Comparison of ENCODE assay signal across 17 cellular contexts in the genomic region with DNA sequence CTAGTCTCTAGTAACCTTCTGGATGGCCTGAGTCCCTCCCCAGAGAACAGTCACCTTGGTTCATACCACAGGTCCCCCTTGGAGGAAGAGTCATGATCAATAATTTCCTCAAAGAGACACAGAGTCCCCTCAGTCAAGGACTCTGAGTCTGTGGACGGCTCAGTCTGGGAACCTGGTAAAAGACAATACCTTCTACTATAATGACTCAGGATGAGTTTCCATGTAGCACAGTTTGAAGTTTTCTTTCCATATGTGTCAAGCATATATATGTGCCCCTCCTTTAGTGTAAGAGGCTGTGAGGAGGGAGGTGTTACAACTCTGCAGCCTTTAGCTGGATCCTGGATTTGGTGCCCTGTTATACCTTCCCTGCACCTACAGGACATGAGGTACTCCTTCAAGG. TPM values are rescaled to one million over a fixed set of nuclear protein-coding genes. Genes with fewer than 3 reads are reported as not detected.
DNase-seq lines count a peak whose midpoint lies in the region; ATAC-seq and TF ChIP-seq lines count a peak whose summit lies in the region.
"Had no signal": no experiment of that assay in that cellular context is flagged by ENCODE, and none has a peak within 500 bp of the region (broad histone marks: within the 10 kb centered on the region; RNA-seq: fewer than 3 reads in every experiment).

No MANE protein-coding gene starts in this region.

- no peak overlapping the region for H3K27ac Mint-ChIP-seq in activated CD8-positive, alpha-beta T cell treated with anti-CD3 and anti-CD28 coated beads for 36 hours
- no peak overlapping the region for H3K27ac Mint-ChIP-seq in activated CD8-positive, alpha-beta T cell treated with anti-CD3 and anti-CD28 coated beads, Interleukin-2, amount 10 ng/mL, durations not matched to agents 7 days and 5 days
- no peak overlapping the region for H3K27ac Mint-ChIP-seq in stimulated activated naive CD8-positive, alpha-beta T cell treated with anti-CD3 and anti-CD28 coated beads, Interleukin-15, amount 100 ng/mL, for 72 hours
- H3K27ac Mint-ChIP-seq: CD14-positive monocyte; CD4-positive, alpha-beta memory T cell; H9 had no signal

- POLR2A ChIA-PET in activated CD8-positive, alpha-beta T cell treated with anti-CD3 and anti-CD28 coated beads for 36 hours (lab: Charles Lee), result no interaction called here
- POLR2A ChIA-PET in activated CD8-positive, alpha-beta T cell treated with anti-CD3 and anti-CD28 coated beads, Interleukin-2, amount 10 ng/mL, durations not matched to agents 7 days and 5 days (lab: Charles Lee), result no interaction called here

- H3K36me3 ChIP-seq in spleen, result no peaks in the 10 kb centered on the region
- H3K36me3 ChIP-seq: BLaER1 had no signal

- DNase-seq in activated CD8-positive, alpha-beta T cell treated with anti-CD3 and anti-CD28 coated beads for 36 hours, result no peak
- DNase-seq in activated CD8-positive, alpha-beta T cell treated with anti-CD3 and anti-CD28 coated beads, Interleukin-2, amount 10 ng/mL, durations not matched to agents 7 days and 5 days, result no peak
- DNase-seq in stimulated activated naive CD8-positive, alpha-beta T cell treated with anti-CD3 and anti-CD28 coated beads, Interleukin-15, Interleukin-2, amounts not matched to agents 100 U/mL and 50 U/mL, for 24 hours, result no peak
- DNase-seq in stimulated activated naive CD8-positive, alpha-beta T cell treated with anti-CD3 and anti-CD28 coated beads, Interleukin-15, amount 100 ng/mL, for 72 hours, result no peak
- no peak for DNase-seq in foreskin keratinocyte
- DNase-seq in spleen, result no peak
- DNase-seq: 8988T; CD4-positive, alpha-beta memory T cell; DMS153; DMS79; GF-D8; H9 had no signal

- no peaks in the 10 kb centered on the region for H3K9me3 Mint-ChIP-seq in activated CD8-positive, alpha-beta T cell treated with anti-CD3 and anti-CD28 coated beads for 36 hours
- H3K9me3 Mint-ChIP-seq in activated CD8-positive, alpha-beta T cell treated with anti-CD3 and anti-CD28 coated beads, Interleukin-2, amount 10 ng/mL, durations not matched to agents 7 days and 5 days (ENCODE audit: insufficient read depth), result no peaks in the 10 kb centered on the region
- H3K9me3 Mint-ChIP-seq in stimulated activated naive CD8-positive, alpha-beta T cell treated with anti-CD3 and anti-CD28 coated beads, Interleukin-15, amount 100 ng/mL, for 72 hours, result no peaks in the 10 kb centered on the region
- H3K9me3 Mint-ChIP-seq: CD14-positive monocyte, H9 had no signal

- no peaks in the 10 kb centered on the region for H3K36me3 Mint-ChIP-seq in activated CD8-positive, alpha-beta T cell treated with anti-CD3 and anti-CD28 coated beads for 36 hours (ENCODE audit: low read depth)
- no peaks in the 10 kb centered on the region for H3K36me3 Mint-ChIP-seq in activated CD8-positive, alpha-beta T cell treated with anti-CD3 and anti-CD28 coated beads, Interleukin-2, amount 10 ng/mL, durations not matched to agents 7 days and 5 days (ENCODE audit: low read depth)
- H3K36me3 Mint-ChIP-seq: CD14-positive monocyte; CD4-positive, alpha-beta memory T cell had no signal

- H3K4me1 Mint-ChIP-seq in activated CD8-positive, alpha-beta T cell treated with anti-CD3 and anti-CD28 coated beads for 36 hours (ENCODE audit: low read depth), result no peaks in the 10 kb centered on the region
- H3K4me1 Mint-ChIP-seq in activated CD8-positive, alpha-beta T cell treated with anti-CD3 and anti-CD28 coated beads, Interleukin-2, amount 10 ng/mL, durations not matched to agents 7 days and 5 days (ENCODE audit: low read depth), result no peaks in the 10 kb centered on the region
- H3K4me1 Mint-ChIP-seq in stimulated activated naive CD8-positive, alpha-beta T cell treated with anti-CD3 and anti-CD28 coated beads, Interleukin-15, amount 100 ng/mL, for 72 hours, result no peaks in the 10 kb centered on the region
- H3K4me1 Mint-ChIP-seq: CD14-positive monocyte; CD4-positive, alpha-beta memory T cell had no signal

- peaks cover 6% of the 10 kb centered on the region for H3K27me3 Mint-ChIP-seq in activated CD8-positive, alpha-beta T cell treated with anti-CD3 and anti-CD28 coated beads for 36 hours
- H3K27me3 Mint-ChIP-seq in activated CD8-positive, alpha-beta T cell treated with anti-CD3 and anti-CD28 coated beads, Interleukin-2, amount 10 ng/mL, durations not matched to agents 7 days and 5 days (ENCODE audit: low read depth), result peaks cover 14% of the 10 kb centered on the region
- H3K27me3 Mint-ChIP-seq in stimulated activated naive CD8-positive, alpha-beta T cell treated with anti-CD3 and anti-CD28 coated beads, Interleukin-15, amount 100 ng/mL, for 72 hours, result peaks cover 12% of the 10 kb centered on the region

- 45 to 100% (median 86%) methylated on average over 1 of the region's 1 CpG for WGBS in spleen, 5 donors

- CTCF ChIA-PET in activated CD8-positive, alpha-beta T cell treated with anti-CD3 and anti-CD28 coated beads for 36 hours (lab: Charles Lee), result interaction anchor here (17.5 kb wide), 1 partner anchor 73 kb away, joined by 238 read pairs; no protein-coding TSS in a partner anchor
- CTCF ChIA-PET in activated CD8-positive, alpha-beta T cell treated with anti-CD3 and anti-CD28 coated beads, Interleukin-2, amount 10 ng/mL, durations not matched to agents 7 days and 5 days (lab: Charles Lee), result interaction anchor here (1.4 to 2.9 kb wide), 2 partner anchors 70 to 191 kb away, joined by 6 to 8 read pairs; no protein-coding TSS in a partner anchor

- TF ChIP-seq POLR2A in spleen (IDR thresholded peaks at IDR 0.05), result no peak

- no peaks in the 10 kb centered on the region for H3K9me3 ChIP-seq in spleen
- H3K9me3 ChIP-seq: BLaER1 had no signal

- H3K4me1 ChIP-seq in foreskin keratinocyte (no peaks in the 10 kb centered on the region), spleen (no peaks in the 10 kb centered on the region)
- H3K4me1 ChIP-seq: BLaER1 had no signal

- no peak overlapping the region for H3K4me3 Mint-ChIP-seq in activated CD8-positive, alpha-beta T cell treated with anti-CD3 and anti-CD28 coated beads for 36 hours
- no peak overlapping the region for H3K4me3 Mint-ChIP-seq in activated CD8-positive, alpha-beta T cell treated with anti-CD3 and anti-CD28 coated beads, Interleukin-2, amount 10 ng/mL, durations not matched to agents 7 days and 5 days
- no peak overlapping the region for H3K4me3 Mint-ChIP-seq in stimulated activated naive CD8-positive, alpha-beta T cell treated with anti-CD3 and anti-CD28 coated beads, Interleukin-15, amount 100 ng/mL, for 72 hours
- H3K4me3 Mint-ChIP-seq: CD14-positive monocyte; CD4-positive, alpha-beta memory T cell; H9 had no signal

- intact Hi-C loops in activated CD8-positive, alpha-beta T cell treated with anti-CD3 and anti-CD28 coated beads for 36 hours (cut with micrococcal nuclease), result no loop called here
- intact Hi-C loops in spleen (cut with DNase I; ENCODE audit: low total_unique reads), result no loop called here

- peak; percentile 56 for ATAC-seq in activated CD8-positive, alpha-beta T cell treated with anti-CD3 and anti-CD28 coated beads for 36 hours
- no peak for ATAC-seq in activated CD8-positive, alpha-beta T cell treated with anti-CD3 and anti-CD28 coated beads, Interleukin-2, amount 10 ng/mL, durations not matched to agents 7 days and 5 days
- peak; percentile 67 for ATAC-seq in stimulated activated naive CD8-positive, alpha-beta T cell treated with anti-CD3 and anti-CD28 coated beads, Interleukin-15, Interleukin-2, amounts not matched to agents 100 U/mL and 50 U/mL, for 24 hours
- ATAC-seq in stimulated activated naive CD8-positive, alpha-beta T cell treated with anti-CD3 and anti-CD28 coated beads, Interleukin-15, amount 100 ng/mL, for 72 hours, result no peak
- ATAC-seq in foreskin keratinocyte (peak; percentile 43), HG03108 (IDR thresholded peaks at IDR 0.05; ENCODE audit: unreplicated experiment) (no peak)
- ATAC-seq: HepG2 had no signal

- H3K27ac ChIP-seq in foreskin keratinocyte (no peak overlapping the region), spleen (no peak overlapping the region)
- H3K27ac ChIP-seq: BLaER1 had no signal

- TF ChIP-seq CTCF in activated CD8-positive, alpha-beta T cell treated with anti-CD3 and anti-CD28 coated beads for 36 hours (IDR thresholded peaks at IDR 0.05), result no peak
- TF ChIP-seq CTCF in foreskin keratinocyte (conservative IDR thresholded peaks at IDR 0.05), result no peak
- no peak for TF ChIP-seq CTCF in spleen (IDR thresholded peaks at IDR 0.05 in 8 of 11, conservative IDR thresholded peaks at IDR 0.05 in 3 of 11)

- no peak overlapping the region for H3K4me3 ChIP-seq in spleen
- H3K4me3 ChIP-seq: BLaER1 had no signal

- H3K27me3 ChIP-seq in foreskin keratinocyte (peaks cover 53% of the 10 kb centered on the region), spleen (replicated peaks in 1 of 7) (peaks cover 0 to 17% (median 0%) of the 10 kb centered on the region in 7 donors)
- H3K27me3 ChIP-seq: BLaER1 had no signal

RNA-seq across cellular contexts. Expression of a gene that starts 54.4 kb away (rescaled TPM):
- total RNA-seq in activated CD8-positive, alpha-beta T cell treated with anti-CD3 and anti-CD28 coated beads for 36 hours, result 1 to 10 TPM; 6.5 to 8.4 TPM
- total RNA-seq in activated CD8-positive, alpha-beta T cell treated with anti-CD3 and anti-CD28 coated beads, Interleukin-2, amount 10 ng/mL, durations not matched to agents 7 days and 5 days, result 1 to 10 TPM; 2.5 TPM
- total RNA-seq in foreskin keratinocyte (41.4 and 43.3 TPM in 2 replicates), spleen (10 to 100 TPM in 6 of 7 donors, 1 to 10 TPM in 1; 9.4 to 18.6 (median 13.1) TPM)
- polyA plus RNA-seq in foreskin keratinocyte (39.5 and 40.8 TPM in 2 replicates), spleen (1 to 10 TPM; 1.1 to 5.7 (median 1.8) TPM)
- total RNA-seq: CD4-positive, alpha-beta memory T cell had no signal
- polyA plus RNA-seq: CD14-positive monocyte had no signal

RNA-seq across cellular contexts. Expression of a gene that starts 58.2 kb away (rescaled TPM):
- total RNA-seq in activated CD8-positive, alpha-beta T cell treated with anti-CD3 and anti-CD28 coated beads for 36 hours, result 10 to 100 TPM; 23.2 to 24.5 TPM
- under 1 TPM; 0.23 to 0.32 TPM for total RNA-seq in activated CD8-positive, alpha-beta T cell treated with anti-CD3 and anti-CD28 coated beads, Interleukin-2, amount 10 ng/mL, durations not matched to agents 7 days and 5 days
- total RNA-seq in foreskin keratinocyte (0.03 TPM in 1 of 2 replicates, not detected in the other), spleen (100 to 1,000 TPM in 3 of 7 donors, 10 to 100 TPM in 4; 44.1 to 214 (median 90.3) TPM)
- polyA plus RNA-seq in foreskin keratinocyte (0.10 TPM in 1 of 2 replicates, not detected in the other), spleen (10 to 100 TPM; 25.9 to 29.5 (median 29.4) TPM)
- total RNA-seq: A673, HepG2 had no signal
- polyA plus RNA-seq: CD14-positive monocyte had no signal

Comparison
In these comparisons a context has a peak if more than half of its experiments do, and no peak if none do; other contexts are left out.
1. ATAC-seq: peak in activated CD8-positive, alpha-beta T cell treated with anti-CD3 and anti-CD28 coated beads for 36 hours (single experiment), stimulated activated naive CD8-positive, alpha-beta T cell treated with anti-CD3 and anti-CD28 coated beads, Interleukin-15, Interleukin-2, amounts not matched to agents 100 U/mL and 50 U/mL, for 24 hours (single experiment) and foreskin keratinocyte (single experiment); none in activated CD8-positive, alpha-beta T cell treated with anti-CD3 and anti-CD28 coated beads, Interleukin-2, amount 10 ng/mL, durations not matched to agents 7 days and 5 days (single experiment), stimulated activated naive CD8-positive, alpha-beta T cell treated with anti-CD3 and anti-CD28 coated beads, Interleukin-15, amount 100 ng/mL, for 72 hours (single experiment) and HG03108 (single experiment).
2. RNA of a gene that starts 58.2 kb away (total RNA-seq): 44.1 to 214 TPM in spleen and 23.2 to 24.5 TPM in activated CD8-positive, alpha-beta T cell treated with anti-CD3 and anti-CD28 coated beads for 36 hours; 0.23 to 0.32 TPM in activated CD8-positive, alpha-beta T cell treated with anti-CD3 and anti-CD28 coated beads, Interleukin-2, amount 10 ng/mL, durations not matched to agents 7 days and 5 days and 0.03 TPM in foreskin keratinocyte; every median in the first group is over 10 times any median in the second.